In the genomic region with DNA sequence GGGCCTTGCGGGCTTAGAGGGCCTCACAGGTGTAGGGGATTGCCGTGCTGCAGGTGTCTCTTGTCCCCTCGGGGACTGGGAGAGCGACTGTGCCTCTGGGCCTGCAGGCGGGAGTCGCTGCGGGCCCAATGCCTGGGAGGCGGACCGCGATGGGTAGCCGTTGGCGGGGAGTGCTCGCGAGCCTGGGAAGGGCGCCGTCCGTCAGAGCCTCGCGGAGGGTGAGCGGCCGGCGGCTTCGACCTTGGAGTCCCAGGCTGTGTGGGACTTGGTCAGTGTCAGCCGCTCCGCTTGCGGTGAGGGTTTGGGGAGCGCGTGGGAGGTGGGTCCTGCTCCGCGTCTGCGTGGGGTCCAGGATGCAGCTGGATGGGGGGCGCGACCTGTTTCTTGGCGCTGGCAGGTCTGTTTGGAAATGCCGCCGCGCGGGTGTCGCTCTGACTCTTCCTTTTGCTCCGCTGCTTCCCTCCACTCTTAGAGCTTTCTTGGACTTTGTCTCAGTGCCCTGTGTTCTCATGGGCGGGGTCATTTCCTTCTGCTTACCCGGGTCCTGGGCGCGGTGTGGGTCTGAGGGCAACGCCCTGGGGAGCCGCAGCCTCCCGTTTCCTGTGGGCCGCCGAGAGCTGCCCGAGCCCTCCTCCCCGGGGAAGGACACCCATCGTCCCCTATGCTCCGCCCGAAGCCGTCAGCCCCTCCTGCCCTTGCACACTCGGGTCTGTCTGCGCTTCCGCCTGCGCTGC, we compare ENCODE assay signal across 15 cellular contexts.
A peak's percentile ranks its signal among the peaks of the same experiment; 100 is the strongest.
DNase-seq lines count a peak whose midpoint lies in the region; ATAC-seq and TF ChIP-seq lines count a peak whose summit lies in the region.
"Had no signal": no experiment of that assay in that cellular context is flagged by ENCODE, and none has a peak within 500 bp of the region (broad histone marks: within the 10 kb centered on the region; RNA-seq: fewer than 3 reads in every experiment).

No MANE protein-coding gene starts in this region.

- no peaks in the 10 kb centered on the region for H3K27me3 ChIP-seq in CD4-positive, alpha-beta T cell (ENCODE audit: control insufficient read depth, insufficient read depth, low read length)
- no peaks in the 10 kb centered on the region for H3K27me3 ChIP-seq in naive thymus-derived CD4-positive, alpha-beta T cell (ENCODE audit: control insufficient read depth in 2 of 2, insufficient read depth in 2 of 2, low read length in 2 of 2)
- H3K27me3 ChIP-seq: tibial nerve had no signal

- H3K4me1 ChIP-seq in naive thymus-derived CD4-positive, alpha-beta T cell (ENCODE audit: control insufficient read depth in 2 of 2, insufficient read depth in 2 of 2, low read length in 2 of 2) = no peaks in the 10 kb centered on the region
- H3K4me1 ChIP-seq: tibial nerve had no signal

- DNase-seq in CD4-positive, alpha-beta T cell = no peak
- DNase-seq in T-helper 17 cell = no peak
- DNase-seq in left ventricle myocardium superior = no peak
- no peak for DNase-seq in naive thymus-derived CD4-positive, alpha-beta T cell
- DNase-seq in effector memory CD8-positive, alpha-beta T cell = no peak
- DNase-seq in KBM-7 = no peak
- DNase-seq in NCI-H510A (lab: John Stamatoyannopoulos, UW) = no peak
- no peak for DNase-seq in NCI-H1417 treated with DMSO at 0.1 percent for 48 hours (lab: John Stamatoyannopoulos, UW)
- DNase-seq: activated CD4-positive, alpha-beta T cell treated with anti-CD3 and anti-CD28 coated beads, Interleukin-2, amount 50 U/mL, for 48 hours; DMS153; NK-92 treated with Interleukin-12 subunit alpha and Interleukin-12 subunit beta, amount 100 ng/mL, for 24 hours; stimulated activated CD4-positive, alpha-beta T cell treated with anti-CD3 and anti-CD28 coated beads, Interleukin-1b, Interleukin-23, amount 100 ng/mL, for 48 hours had no signal

- no peaks in the 10 kb centered on the region for H3K27me3 Mint-ChIP-seq in CD4-positive, alpha-beta T cell
- no peaks in the 10 kb centered on the region for H3K27me3 Mint-ChIP-seq in T-helper 17 cell
- H3K27me3 Mint-ChIP-seq in naive thymus-derived CD4-positive, alpha-beta T cell = no peaks in the 10 kb centered on the region
- H3K27me3 Mint-ChIP-seq in effector memory CD8-positive, alpha-beta T cell = no peaks in the 10 kb centered on the region

- no peaks in the 10 kb centered on the region for H3K9me3 Mint-ChIP-seq in CD4-positive, alpha-beta T cell
- no peaks in the 10 kb centered on the region for H3K9me3 Mint-ChIP-seq in naive thymus-derived CD4-positive, alpha-beta T cell
- no peaks in the 10 kb centered on the region for H3K9me3 Mint-ChIP-seq in effector memory CD8-positive, alpha-beta T cell
- H3K9me3 Mint-ChIP-seq: activated T-helper 1 cell treated with anti-CD3 and anti-CD28 coated beads, Interleukin-12 subunit alpha, Interleukin-12 subunit beta, Interleukin-2, Interleukin-4 antibody, amounts not matched to agents 30 ng/mL and 10 ng/mL and 1 ng/mL, durations not matched to agents 14 hours and 24 hours and 36 hours had no signal

- CTCF ChIA-PET in CD4-positive, alpha-beta T cell (lab: Charles Lee) = no interaction called here
- CTCF ChIA-PET in naive thymus-derived CD4-positive, alpha-beta T cell (lab: Charles Lee) = interaction anchor here (1.5 kb wide), 1 partner anchor 116 kb away, joined by 3 read pairs; no protein-coding TSS in a partner anchor

- in situ Hi-C loops in KBM-7 (cut with MboI; ENCODE audit: low pct_unique_long_range_greater_than_20kb, low sequenced_read_pairs) = no loop called here

- peaks cover 6 to 90% (median 28%) of the 10 kb centered on the region in 3 experiments for H3K36me3 ChIP-seq in naive thymus-derived CD4-positive, alpha-beta T cell (ENCODE audit: control insufficient read depth in 2 of 3, insufficient read depth in 3 of 3, low read length in 3 of 3)

- no peak overlapping the region for H3K4me3 ChIP-seq in naive thymus-derived CD4-positive, alpha-beta T cell (ENCODE audit: low read length)
- H3K4me3 ChIP-seq: tibial nerve had no signal

- H3K36me3 Mint-ChIP-seq in CD4-positive, alpha-beta T cell (ENCODE audit: low read depth) = peaks cover 70% of the 10 kb centered on the region
- peaks cover 2% of the 10 kb centered on the region for H3K36me3 Mint-ChIP-seq in T-helper 17 cell (ENCODE audit: low read depth)
- peaks cover 5 to 45% (median 20%) of the 10 kb centered on the region in 5 donors for H3K36me3 Mint-ChIP-seq in naive thymus-derived CD4-positive, alpha-beta T cell
- peaks cover 68% of the 10 kb centered on the region for H3K36me3 Mint-ChIP-seq in effector memory CD8-positive, alpha-beta T cell (ENCODE audit: insufficient read depth)

- TF ChIP-seq CTCF in CD4-positive, alpha-beta T cell (IDR thresholded peaks at IDR 0.05) = no peak

- ATAC-seq in CD4-positive, alpha-beta T cell (ENCODE audit: poor library complexity) = no peak
- ATAC-seq in T-helper 17 cell (no peak), left ventricle myocardium superior (peak; percentile 52)
- peak; percentile 20 for ATAC-seq in naive thymus-derived CD4-positive, alpha-beta T cell
- ATAC-seq in effector memory CD8-positive, alpha-beta T cell (replicated peaks) = no peak

- peak overlapping the region; percentile 49 for H3K27ac Mint-ChIP-seq in CD4-positive, alpha-beta T cell
- H3K27ac Mint-ChIP-seq in T-helper 17 cell = peak overlapping the region; percentile 92
- H3K27ac Mint-ChIP-seq in naive thymus-derived CD4-positive, alpha-beta T cell = peak overlapping the region in 3 of 9 donors; percentile 54 to 90 (median 68)
- peak overlapping the region in 1 of 2 donors; percentile 89 for H3K27ac Mint-ChIP-seq in effector memory CD8-positive, alpha-beta T cell
- H3K27ac Mint-ChIP-seq: activated T-helper 1 cell treated with anti-CD3 and anti-CD28 coated beads, Interleukin-12 subunit alpha, Interleukin-12 subunit beta, Interleukin-2, Interleukin-4 antibody, amounts not matched to agents 30 ng/mL and 10 ng/mL and 1 ng/mL, durations not matched to agents 14 hours and 24 hours and 36 hours had no signal

- no peak overlapping the region for H3K4me3 Mint-ChIP-seq in CD4-positive, alpha-beta T cell
- H3K4me3 Mint-ChIP-seq in T-helper 17 cell = no peak overlapping the region
- no peak overlapping the region for H3K4me3 Mint-ChIP-seq in naive thymus-derived CD4-positive, alpha-beta T cell
- peak overlapping the region in 1 of 2 donors; percentile 17 for H3K4me3 Mint-ChIP-seq in effector memory CD8-positive, alpha-beta T cell
- H3K4me3 Mint-ChIP-seq: activated T-helper 1 cell treated with anti-CD3 and anti-CD28 coated beads, Interleukin-12 subunit alpha, Interleukin-12 subunit beta, Interleukin-2, Interleukin-4 antibody, amounts not matched to agents 30 ng/mL and 10 ng/mL and 1 ng/mL, durations not matched to agents 14 hours and 24 hours and 36 hours had no signal

- H3K4me1 Mint-ChIP-seq in CD4-positive, alpha-beta T cell (ENCODE audit: low read depth) = no peaks in the 10 kb centered on the region
- peaks cover 16% of the 10 kb centered on the region for H3K4me1 Mint-ChIP-seq in T-helper 17 cell
- peaks cover 0 to 13% (median 5%) of the 10 kb centered on the region in 7 donors for H3K4me1 Mint-ChIP-seq in naive thymus-derived CD4-positive, alpha-beta T cell
- H3K4me1 Mint-ChIP-seq in effector memory CD8-positive, alpha-beta T cell (ENCODE audit: low read depth in 2 of 2) = peaks cover 7 to 14% of the 10 kb centered on the region in 2 donors

- POLR2A ChIA-PET in CD4-positive, alpha-beta T cell (lab: Charles Lee) = no interaction called here
- POLR2A ChIA-PET in naive thymus-derived CD4-positive, alpha-beta T cell (lab: Charles Lee) = no interaction called here

- no peak overlapping the region for H3K27ac ChIP-seq in CD4-positive, alpha-beta T cell (ENCODE audit: low read depth, low read length)
- no peak overlapping the region for H3K27ac ChIP-seq in naive thymus-derived CD4-positive, alpha-beta T cell (ENCODE audit: low read depth, low read length)
- H3K27ac ChIP-seq: epithelial cell of prostate had no signal

- intact Hi-C loops in CD4-positive, alpha-beta T cell (cut with DNase I, micrococcal nuclease) = no loop called here
- intact Hi-C loops in left ventricle myocardium superior (cut with micrococcal nuclease) = no loop called here
- intact Hi-C loops in naive thymus-derived CD4-positive, alpha-beta T cell (cut with micrococcal nuclease) = no loop called here

- no peaks in the 10 kb centered on the region for H3K9me3 ChIP-seq in CD4-positive, alpha-beta T cell (ENCODE audit: control insufficient read depth, low read length)
- no peaks in the 10 kb centered on the region for H3K9me3 ChIP-seq in T-helper 17 cell (ENCODE audit: control insufficient read depth, low read length, poor library complexity, severe bottlenecking)
- no peaks in the 10 kb centered on the region for H3K9me3 ChIP-seq in naive thymus-derived CD4-positive, alpha-beta T cell (ENCODE audit: control insufficient read depth in 2 of 3, low read length in 3 of 3)
- H3K9me3 ChIP-seq: tibial nerve had no signal

Comparison
In these comparisons a context has a peak if more than half of its experiments do, and no peak if none do; other contexts are left out.
1. ATAC-seq: peak in left ventricle myocardium superior (single experiment) and naive thymus-derived CD4-positive, alpha-beta T cell (single experiment); none in CD4-positive, alpha-beta T cell (single experiment), T-helper 17 cell (single experiment) and effector memory CD8-positive, alpha-beta T cell (single experiment).